8 cellular contexts compared by ENCODE assay signal in the genomic region with DNA sequence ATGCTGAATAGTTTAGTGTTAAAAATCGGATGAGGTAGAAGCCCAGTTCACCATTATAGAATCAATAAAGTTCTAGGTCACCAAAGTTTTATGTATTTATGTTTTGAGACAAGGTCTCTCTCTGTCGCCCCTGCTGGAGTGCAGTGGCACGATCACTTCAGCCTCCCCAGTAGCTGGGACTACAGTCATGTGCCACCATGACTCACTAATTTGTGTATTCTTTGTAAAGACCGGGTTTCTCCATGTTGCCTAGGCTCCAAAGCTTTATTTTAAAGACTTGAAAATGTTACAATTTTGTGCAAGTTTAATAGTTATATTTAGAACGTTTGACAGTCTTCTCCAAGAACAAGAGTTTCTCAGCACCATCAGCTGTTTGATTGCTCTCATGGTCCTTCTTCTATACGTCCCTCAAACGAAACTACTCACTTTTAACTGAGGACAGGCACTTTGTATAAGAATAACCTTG. TPM values are rescaled to one million over a fixed set of nuclear protein-coding genes. Genes with fewer than 3 reads are reported as not detected.
DNase-seq lines count a peak whose midpoint lies in the region; ATAC-seq lines count a peak whose summit lies in the region.

No MANE protein-coding gene starts in this region.

- no peak for ATAC-seq in GM18861 (IDR thresholded peaks at IDR 0.05; ENCODE audit: unreplicated experiment)

- peaks cover 6% of the 10 kb centered on the region for H3K4me1 Mint-ChIP-seq in activated naive CD4-positive, alpha-beta T cell treated with anti-CD3 and anti-CD28 coated beads for 36 hours (ENCODE audit: low read depth)

- DNase-seq in activated T-cell treated with anti-CD3 and anti-CD28 coated beads for 1 hour (ENCODE audit: low read depth) (peak; percentile 19), activated T-cell treated with anti-CD3 and anti-CD28 coated beads for 4 hours (no peak), NOMO-1 treated with dmso at 0.1 percent for 144 hours (lab: John Stamatoyannopoulos, UW; ENCODE audit: unreplicated experiment) (peak; percentile 36), hepatic stellate cell (ENCODE audit: low spot score) (peak; percentile 63), activated gamma-delta T cell treated with Interleukin-2 at 50 U/mL for 16 hours (no peak)
- peak; percentile 72 for DNase-seq in activated naive CD4-positive, alpha-beta T cell treated with anti-CD3 and anti-CD28 coated beads for 36 hours
- peak in 2 of 3 experiments; percentile 11 to 38 for DNase-seq in stimulated activated CD4-positive, alpha-beta T cell treated with anti-CD3 and anti-CD28 coated beads, TNF-alpha, amount 100 ng/mL, for 24 hours (ENCODE audit: low read depth in 3 of 3)

- H3K4me3 Mint-ChIP-seq in activated naive CD4-positive, alpha-beta T cell treated with anti-CD3 and anti-CD28 coated beads for 36 hours: no peak overlapping the region

- intact Hi-C loops in activated naive CD4-positive, alpha-beta T cell treated with anti-CD3 and anti-CD28 coated beads for 36 hours (cut with micrococcal nuclease): loop anchor here (1.0 kb wide), 1 partner anchor 31 kb away; no protein-coding TSS in a partner anchor

- no peaks in the 10 kb centered on the region for H3K27me3 Mint-ChIP-seq in activated naive CD4-positive, alpha-beta T cell treated with anti-CD3 and anti-CD28 coated beads for 36 hours (ENCODE audit: low read depth)

- H3K27ac Mint-ChIP-seq in activated naive CD4-positive, alpha-beta T cell treated with anti-CD3 and anti-CD28 coated beads for 36 hours: no peak overlapping the region

- no peaks in the 10 kb centered on the region for H3K9me3 Mint-ChIP-seq in activated naive CD4-positive, alpha-beta T cell treated with anti-CD3 and anti-CD28 coated beads for 36 hours

- H3K36me3 Mint-ChIP-seq in activated naive CD4-positive, alpha-beta T cell treated with anti-CD3 and anti-CD28 coated beads for 36 hours (ENCODE audit: low read depth): peaks cover 31% of the 10 kb centered on the region

- CTCF ChIA-PET in activated naive CD4-positive, alpha-beta T cell treated with anti-CD3 and anti-CD28 coated beads for 36 hours (lab: Charles Lee): interaction anchor here (0.6 to 1.2 kb wide), 3 partner anchors 9 to 11 kb away, joined by 3 read pairs; no protein-coding TSS in a partner anchor

RNA-seq across cellular contexts. Expression of a gene that starts 32.1 kb away (rescaled TPM):
- 100 to 1,000 TPM; 150 to 161 TPM for total RNA-seq in activated naive CD4-positive, alpha-beta T cell treated with anti-CD3 and anti-CD28 coated beads for 36 hours

RNA-seq across cellular contexts. Expression of a gene that starts 39.2 kb away (rescaled TPM):
- total RNA-seq in activated naive CD4-positive, alpha-beta T cell treated with anti-CD3 and anti-CD28 coated beads for 36 hours: 10 to 100 TPM; 72.6 to 80.2 TPM

Comparison
In these comparisons a context has a peak if more than half of its experiments do, and no peak if none do; other contexts are left out.
1. DNase-seq: peak in activated T-cell treated with anti-CD3 and anti-CD28 coated beads for 1 hour (single experiment), NOMO-1 treated with dmso at 0.1 percent for 144 hours (single experiment), activated naive CD4-positive, alpha-beta T cell treated with anti-CD3 and anti-CD28 coated beads for 36 hours (single experiment), hepatic stellate cell (single experiment) and stimulated activated CD4-positive, alpha-beta T cell treated with anti-CD3 and anti-CD28 coated beads, TNF-alpha, amount 100 ng/mL, for 24 hours (2 of 3); none in activated T-cell treated with anti-CD3 and anti-CD28 coated beads for 4 hours (single experiment) and activated gamma-delta T cell treated with Interleukin-2 at 50 U/mL for 16 hours (single experiment).